13 cellular contexts compared by ENCODE assay signal in genomic region chr4:1216076-1216614, GRCh38.
DNase-seq lines count a peak whose midpoint lies in the region; ATAC-seq, FAIRE-seq and TF ChIP-seq lines count a peak whose summit lies in the region.
"Had no signal": no experiment of that assay in that cellular context is flagged by ENCODE, and none has a peak within 500 bp of the region (broad histone marks: within the 10 kb centered on the region; RNA-seq: fewer than 3 reads in every experiment).

No MANE protein-coding gene starts in this region.

- peaks cover 48% of the 10 kb centered on the region for H3K36me3 Mint-ChIP-seq in activated naive CD4-positive, alpha-beta T cell treated with anti-CD3 and anti-CD28 coated beads, Interleukin-2, amount 10 ng/mL, durations not matched to agents 7 days and 5 days
- peaks cover 23% of the 10 kb centered on the region for H3K36me3 Mint-ChIP-seq in central memory CD8-positive, alpha-beta T cell (ENCODE audit: insufficient read depth)
- H3K36me3 Mint-ChIP-seq in stimulated activated naive B cell treated with anti-CD40 and anti-IgM and Interleukin-4, amounts not matched to agents 10 μg/mL and 1 μg/mL and 100 μg/mL, for 72 hours: peaks cover 56 to 61% of the 10 kb centered on the region in 2 donors

- no peak for FAIRE-seq in HTR-8/SVneo (lab: Jason Lieb, UNC)

- H3K4me3 ChIP-seq in OCI-LY3 (ENCODE audit: low read length): no peak overlapping the region
- H3K4me3 ChIP-seq: cardiac muscle cell had no signal

- peak overlapping the region; percentile 71 for H3K27ac ChIP-seq in OCI-LY3 (ENCODE audit: low read length)
- H3K27ac ChIP-seq: cardiac muscle cell had no signal

- no peaks in the 10 kb centered on the region for H3K9me3 ChIP-seq in OCI-LY3 (ENCODE audit: insufficient read depth, low read length)

- H3K79me2 ChIP-seq in OCI-LY3 (ENCODE audit: low read length): peaks cover 25% of the 10 kb centered on the region

- peaks cover 52% of the 10 kb centered on the region for H3K4me1 ChIP-seq in OCI-LY3 (ENCODE audit: low read length)

- no peak overlapping the region for H3K9ac ChIP-seq in OCI-LY3 (ENCODE audit: low read length)

- TF ChIP-seq CTCF in OCI-LY3 (IDR thresholded peaks at IDR 0.05; ENCODE audit: low read depth, low read length): no peak

- H3K36me3 ChIP-seq in OCI-LY3 (replicated peaks; ENCODE audit: low read depth, low read length): peaks cover 58% of the 10 kb centered on the region

- H4K20me1 ChIP-seq in OCI-LY3 (ENCODE audit: insufficient read depth, low read length): peaks cover 36% of the 10 kb centered on the region

- no peak for DNase-seq in activated naive CD4-positive, alpha-beta T cell treated with anti-CD3 and anti-CD28 coated beads, Interleukin-2, amount 10 ng/mL, durations not matched to agents 7 days and 5 days
- DNase-seq in activated naive CD4-positive, alpha-beta T cell treated with Interleukin-2 at 50 U/mL for 16 hours: no peak
- no peak for DNase-seq in central memory CD8-positive, alpha-beta T cell (ENCODE audit: low spot score in 2 of 2)
- no peak for DNase-seq in stimulated activated naive B cell treated with anti-CD40 and anti-IgM and Interleukin-4, amounts not matched to agents 10 μg/mL and 1 μg/mL and 100 μg/mL, for 72 hours
- DNase-seq in HTR-8/SVneo (ENCODE audit: insufficient read length, low spot score) (no peak), foreskin melanocyte (no peak)
- DNase-seq: foreskin fibroblast, NCI-H146, NCI-H446, PC-3 had no signal

- H3K4me2 ChIP-seq in OCI-LY3 (ENCODE audit: low read length): peak overlapping the region; percentile 45; the same call in 1 of the 2 replicates

- peaks cover 37% of the 10 kb centered on the region for H3K4me1 Mint-ChIP-seq in activated naive CD4-positive, alpha-beta T cell treated with anti-CD3 and anti-CD28 coated beads, Interleukin-2, amount 10 ng/mL, durations not matched to agents 7 days and 5 days
- peaks cover 36% of the 10 kb centered on the region for H3K4me1 Mint-ChIP-seq in central memory CD8-positive, alpha-beta T cell
- H3K4me1 Mint-ChIP-seq in stimulated activated naive B cell treated with anti-CD40 and anti-IgM and Interleukin-4, amounts not matched to agents 10 μg/mL and 1 μg/mL and 100 μg/mL, for 72 hours: peaks cover 35 to 53% of the 10 kb centered on the region in 2 donors

- no peaks in the 10 kb centered on the region for H3K9me3 Mint-ChIP-seq in activated naive CD4-positive, alpha-beta T cell treated with anti-CD3 and anti-CD28 coated beads, Interleukin-2, amount 10 ng/mL, durations not matched to agents 7 days and 5 days
- H3K9me3 Mint-ChIP-seq in central memory CD8-positive, alpha-beta T cell: no peaks in the 10 kb centered on the region
- H3K9me3 Mint-ChIP-seq in stimulated activated naive B cell treated with anti-CD40 and anti-IgM and Interleukin-4, amounts not matched to agents 10 μg/mL and 1 μg/mL and 100 μg/mL, for 72 hours: no peaks in the 10 kb centered on the region

- CTCF ChIA-PET in activated naive CD4-positive, alpha-beta T cell treated with anti-CD3 and anti-CD28 coated beads, Interleukin-2, amount 10 ng/mL, durations not matched to agents 7 days and 5 days (lab: Charles Lee): interaction anchor here (2.6 kb wide), 1 partner anchor 49 kb away, joined by 16 read pairs; no protein-coding TSS in a partner anchor

- ATAC-seq in central memory CD8-positive, alpha-beta T cell (replicated peaks; ENCODE audit: extremely low read depth, poor library complexity, severe bottlenecking): no peak
- ATAC-seq in stimulated activated naive B cell treated with anti-CD40 and anti-IgM and Interleukin-4, amounts not matched to agents 10 μg/mL and 1 μg/mL and 100 μg/mL, for 72 hours (replicated peaks): no peak
- no peak for ATAC-seq in GM21529 (IDR thresholded peaks at IDR 0.05; ENCODE audit: unreplicated experiment)
- ATAC-seq: PC-3 had no signal

- no peaks in the 10 kb centered on the region for H3K27me3 Mint-ChIP-seq in activated naive CD4-positive, alpha-beta T cell treated with anti-CD3 and anti-CD28 coated beads, Interleukin-2, amount 10 ng/mL, durations not matched to agents 7 days and 5 days
- H3K27me3 Mint-ChIP-seq in central memory CD8-positive, alpha-beta T cell: no peaks in the 10 kb centered on the region
- H3K27me3 Mint-ChIP-seq in stimulated activated naive B cell treated with anti-CD40 and anti-IgM and Interleukin-4, amounts not matched to agents 10 μg/mL and 1 μg/mL and 100 μg/mL, for 72 hours: no peaks in the 10 kb centered on the region

- H2AFZ ChIP-seq in OCI-LY3 (ENCODE audit: low read depth, low read length): no peak overlapping the region

- H3K4me3 Mint-ChIP-seq in activated naive CD4-positive, alpha-beta T cell treated with anti-CD3 and anti-CD28 coated beads, Interleukin-2, amount 10 ng/mL, durations not matched to agents 7 days and 5 days: peak overlapping the region; percentile 49
- H3K4me3 Mint-ChIP-seq in central memory CD8-positive, alpha-beta T cell: peak overlapping the region; percentile 63
- H3K4me3 Mint-ChIP-seq in stimulated activated naive B cell treated with anti-CD40 and anti-IgM and Interleukin-4, amounts not matched to agents 10 μg/mL and 1 μg/mL and 100 μg/mL, for 72 hours: peak overlapping the region; percentile 83 to 84

- H3K27me3 ChIP-seq in OCI-LY3 (ENCODE audit: low read depth, low read length): no peaks in the 10 kb centered on the region
- H3K27me3 ChIP-seq: cardiac muscle cell had no signal

- H3K27ac Mint-ChIP-seq in activated naive CD4-positive, alpha-beta T cell treated with anti-CD3 and anti-CD28 coated beads, Interleukin-2, amount 10 ng/mL, durations not matched to agents 7 days and 5 days: peak overlapping the region; percentile 82
- peak overlapping the region; percentile 44 for H3K27ac Mint-ChIP-seq in central memory CD8-positive, alpha-beta T cell (ENCODE audit: low read depth)
- peak overlapping the region; percentile 84 for H3K27ac Mint-ChIP-seq in stimulated activated naive B cell treated with anti-CD40 and anti-IgM and Interleukin-4, amounts not matched to agents 10 μg/mL and 1 μg/mL and 100 μg/mL, for 72 hours
